23 cellular contexts compared by ENCODE assay signal in the genomic region with DNA sequence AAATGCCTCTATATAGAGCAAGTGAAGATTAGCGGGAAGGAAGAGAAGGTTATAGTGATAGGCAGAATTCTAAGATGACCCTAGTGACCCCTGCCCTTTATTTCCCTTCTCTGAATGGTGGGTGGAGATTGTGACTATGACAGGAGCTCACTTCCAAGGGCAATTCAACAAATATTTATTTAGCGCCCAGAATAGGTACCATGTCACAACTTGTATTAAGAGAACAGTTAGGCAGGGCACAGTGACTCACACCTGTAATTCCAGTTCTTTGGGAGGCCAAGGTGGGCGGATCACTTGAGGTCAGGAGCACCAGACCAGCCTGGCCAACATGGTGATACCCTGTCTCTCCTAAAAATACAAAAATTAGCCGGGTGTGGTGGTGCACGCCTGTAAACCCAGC.
"Had no signal": no experiment of that assay in that cellular context is flagged by ENCODE, and none has a peak within 500 bp of the region (broad histone marks: within the 10 kb centered on the region; RNA-seq: fewer than 3 reads in every experiment).

No MANE protein-coding gene starts in this region.

- H3K4me1 ChIP-seq: body of pancreas, colonic mucosa, gastroesophageal sphincter, thyroid gland, uterus had no signal

- H3K27me3 ChIP-seq: body of pancreas, colonic mucosa, gastroesophageal sphincter, heart left ventricle, thyroid gland, uterus had no signal

- H3K27me3 Mint-ChIP-seq: activated CD8-positive, alpha-beta T cell treated with anti-CD3 and anti-CD28 coated beads for 36 hours had no signal

- H3K9me3 Mint-ChIP-seq: activated CD8-positive, alpha-beta T cell treated with anti-CD3 and anti-CD28 coated beads for 36 hours; activated T-helper 2 cell treated with anti-CD3 and anti-CD28 coated beads, Interferon-gamma antibody, Interleukin-2, Interleukin-4, amounts not matched to agents 10 μg/mL and 5 μg/mL and 100 μg/mL, durations not matched to agents 14 hours and 24 hours and 36 hours; immature natural killer cell; neural crest cell had no signal

- H3K4me3 ChIP-seq: body of pancreas, colonic mucosa, gastroesophageal sphincter, heart left ventricle, mucosa of descending colon, thyroid gland, uterus had no signal

- H3K27ac ChIP-seq: body of pancreas, colonic mucosa, gastroesophageal sphincter, heart left ventricle, thyroid gland, uterus had no signal

- H3K36me3 Mint-ChIP-seq: immature natural killer cell, naive B cell had no signal

- ATAC-seq: activated CD8-positive, alpha-beta T cell treated with anti-CD3 and anti-CD28 coated beads for 36 hours; body of pancreas; gastroesophageal sphincter; heart left ventricle; mucosa of descending colon had no signal

- H3K27ac Mint-ChIP-seq: activated CD8-positive, alpha-beta T cell treated with anti-CD3 and anti-CD28 coated beads for 36 hours; activated T-helper 2 cell treated with anti-CD3 and anti-CD28 coated beads, Interferon-gamma antibody, Interleukin-2, Interleukin-4, amounts not matched to agents 10 μg/mL and 5 μg/mL and 100 μg/mL, durations not matched to agents 14 hours and 24 hours and 36 hours; endodermal cell; immature natural killer cell had no signal

- DNase-seq: activated CD4-positive, alpha-beta T cell treated with anti-CD3 and anti-CD28 coated beads for 48 hours; activated CD4-positive, CD25-positive, alpha-beta regulatory T cell; activated CD8-positive, alpha-beta T cell treated with anti-CD3 and anti-CD28 coated beads for 36 hours; activated naive CD4-positive, alpha-beta T cell treated with Interleukin-2 at 50 U/mL for 16 hours; activated T-cell treated with anti-CD3 and anti-CD28 coated beads, Interleukin-2, amount 50 U/mL, for 1 hour; body of pancreas; central memory CD4-positive, alpha-beta T cell; colonic mucosa; endodermal cell; erythroblast; heart left ventricle; immature natural killer cell; kidney glomerular epithelial cell; mesenchymal stem cell; mucosa of descending colon; naive B cell; stimulated activated naive CD4-positive, alpha-beta T cell treated with Interleukin-2 at 50 U/mL for 16 hours; T-helper 2 cell; thyroid gland; uterus had no signal

- H3K4me3 Mint-ChIP-seq: activated CD8-positive, alpha-beta T cell treated with anti-CD3 and anti-CD28 coated beads for 36 hours; endodermal cell; immature natural killer cell; naive B cell; neural crest cell had no signal

- H3K4me1 Mint-ChIP-seq: immature natural killer cell, naive B cell, neural crest cell had no signal
